9 cellular contexts compared by ENCODE assay signal in the genomic region with DNA sequence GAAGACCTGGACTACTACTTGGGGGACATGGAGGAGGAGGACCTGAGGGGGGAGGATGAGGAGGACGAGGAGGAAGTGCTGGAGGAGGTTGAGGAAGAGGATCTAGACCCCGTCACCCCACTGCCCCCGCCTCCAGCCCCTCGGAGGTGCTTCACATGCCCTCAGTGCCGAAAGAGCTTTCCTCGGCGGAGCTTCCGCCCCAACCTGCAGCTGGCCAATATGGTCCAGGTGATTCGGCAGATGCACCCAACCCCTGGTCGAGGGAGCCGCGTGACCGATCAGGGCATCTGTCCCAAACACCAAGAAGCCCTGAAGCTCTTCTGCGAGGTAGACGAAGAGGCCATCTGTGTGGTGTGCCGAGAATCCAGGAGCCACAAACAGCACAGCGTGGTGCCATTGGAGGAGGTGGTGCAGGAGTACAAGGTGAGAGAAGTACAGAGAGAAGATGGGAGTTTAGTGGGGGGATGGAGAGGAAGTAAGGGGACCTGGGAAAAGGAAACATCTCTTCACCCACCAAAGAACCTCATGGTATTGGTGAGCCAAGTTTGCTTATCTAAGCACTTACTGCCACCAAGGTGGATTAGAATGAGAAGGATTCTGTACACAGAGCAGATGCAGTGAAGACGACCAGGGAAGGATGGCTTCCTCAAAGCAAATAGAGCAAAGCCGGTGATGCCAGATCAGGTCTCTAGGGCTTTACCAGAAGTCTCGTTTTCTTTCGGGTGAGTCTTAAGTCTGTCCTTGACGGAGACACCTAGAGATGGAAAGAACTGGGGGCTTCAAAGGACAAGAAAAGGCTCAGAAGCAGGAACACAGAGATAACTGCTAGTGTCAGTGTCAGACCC. TPM values are rescaled to one million over a fixed set of nuclear protein-coding genes. Genes with fewer than 3 reads are reported as not detected.
A peak's percentile ranks its signal among the peaks of the same experiment; 100 is the strongest.
DNase-seq lines count a peak whose midpoint lies in the region; ATAC-seq and TF ChIP-seq lines count a peak whose summit lies in the region.
"Had no signal": no experiment of that assay in that cellular context is flagged by ENCODE, and none has a peak within 500 bp of the region (broad histone marks: within the 10 kb centered on the region; RNA-seq: fewer than 3 reads in every experiment).

No MANE protein-coding gene starts in this region.

- peak; percentile 61 for DNase-seq in activated CD4-positive, alpha-beta memory T cell treated with anti-CD3 and anti-CD28 coated beads for 36 hours
- DNase-seq in glutamatergic neuron (no peak), smooth muscle cell (lab: John Stamatoyannopoulos, UW; ENCODE audit: unreplicated experiment) (no peak), NCI-H82 treated with DMSO at 0.1 percent for 48 hours (lab: John Stamatoyannopoulos, UW; ENCODE audit: unreplicated experiment) (no peak), NCI-H146 (lab: John Stamatoyannopoulos, UW) (no peak)
- DNase-seq: hippocampal formation had no signal

- H3K9ac ChIP-seq in smooth muscle cell (ENCODE audit: low read depth) = peak overlapping the region; percentile 87

- H3K4me3 ChIP-seq in HEK293 (ENCODE audit: low read depth, low read length) = peak overlapping the region; percentile 92
- H3K4me3 ChIP-seq in smooth muscle cell = peak overlapping the region; percentile 71

- H3K9me3 ChIP-seq in HEK293 (ENCODE audit: control insufficient read depth, insufficient read depth, low read depth, low read length) = no peaks in the 10 kb centered on the region
- no peaks in the 10 kb centered on the region for H3K9me3 ChIP-seq in smooth muscle cell (replicated peaks; ENCODE audit: low read depth)

- H3K4me1 Mint-ChIP-seq in activated CD4-positive, alpha-beta memory T cell treated with anti-CD3 and anti-CD28 coated beads for 36 hours (ENCODE audit: low read depth) = peaks cover 48% of the 10 kb centered on the region
- H3K4me1 Mint-ChIP-seq in glutamatergic neuron (ENCODE audit: low read depth, unreplicated experiment) = peaks cover 5% of the 10 kb centered on the region

- no peak overlapping the region for H2AFZ ChIP-seq in smooth muscle cell (ENCODE audit: low read depth)

- TF ChIP-seq CTCF in HEK293 (tag by site-specific recombination; IDR thresholded peaks at IDR 0.05) = no peak
- no peak for TF ChIP-seq CTCF in glutamatergic neuron (IDR thresholded peaks at IDR 0.05; ENCODE audit: partially characterized antibody, unreplicated experiment)
- TF ChIP-seq CTCF in smooth muscle cell (IDR thresholded peaks at IDR 0.05; ENCODE audit: borderline replicate concordance, insufficient read depth, poor library complexity, severe bottlenecking) = no peak

- peaks cover 6% of the 10 kb centered on the region for H3K27me3 Mint-ChIP-seq in activated CD4-positive, alpha-beta memory T cell treated with anti-CD3 and anti-CD28 coated beads for 36 hours
- H3K27me3 Mint-ChIP-seq in glutamatergic neuron (ENCODE audit: unreplicated experiment) = peaks cover 35% of the 10 kb centered on the region

- H3K27ac Mint-ChIP-seq in activated CD4-positive, alpha-beta memory T cell treated with anti-CD3 and anti-CD28 coated beads for 36 hours = peak overlapping the region; percentile 98
- H3K27ac Mint-ChIP-seq in glutamatergic neuron (ENCODE audit: unreplicated experiment) = peak overlapping the region; percentile 99

- peaks cover 14% of the 10 kb centered on the region for H3K36me3 Mint-ChIP-seq in activated CD4-positive, alpha-beta memory T cell treated with anti-CD3 and anti-CD28 coated beads for 36 hours
- peaks cover 7% of the 10 kb centered on the region for H3K36me3 Mint-ChIP-seq in glutamatergic neuron (ENCODE audit: unreplicated experiment)

- H3K4me1 ChIP-seq in HEK293 (ENCODE audit: control insufficient read depth, insufficient read depth, low read length) = no peaks in the 10 kb centered on the region
- H3K4me1 ChIP-seq in smooth muscle cell (ENCODE audit: low read depth) = no peaks in the 10 kb centered on the region

- peak overlapping the region; percentile 85 for H3K4me2 ChIP-seq in smooth muscle cell

- WGBS in smooth muscle cell (ENCODE audit: low lambda C conversion rate) = 92% methylated on average over 20 of the region's 22 CpGs

- no peaks in the 10 kb centered on the region for H3K27me3 ChIP-seq in smooth muscle cell (ENCODE audit: low read depth)

- H3K27ac ChIP-seq in HEK293 (ENCODE audit: extremely low read depth, low read depth, low read length) (no peak overlapping the region), smooth muscle cell (ENCODE audit: low read depth) (no peak overlapping the region)

- ATAC-seq in HG03460 (IDR thresholded peaks at IDR 0.05; ENCODE audit: unreplicated experiment) = no peak
- ATAC-seq in GM19455 (IDR thresholded peaks at IDR 0.05; ENCODE audit: unreplicated experiment) = no peak

- H3K79me2 ChIP-seq in smooth muscle cell (ENCODE audit: low read depth) = peaks cover 38% of the 10 kb centered on the region

- H3K4me3 Mint-ChIP-seq in activated CD4-positive, alpha-beta memory T cell treated with anti-CD3 and anti-CD28 coated beads for 36 hours = peak overlapping the region; percentile 98
- H3K4me3 Mint-ChIP-seq in glutamatergic neuron (ENCODE audit: unreplicated experiment) = peak overlapping the region; percentile 99

- peaks cover 9 to 36% of the 10 kb centered on the region in 2 experiments; a peak in 2 of 3 replicates for H3K36me3 ChIP-seq in HEK293 (ENCODE audit: control insufficient read depth in 2 of 2, insufficient read depth in 1 of 2, low read length in 2 of 2)
- no peaks in the 10 kb centered on the region for H3K36me3 ChIP-seq in smooth muscle cell (ENCODE audit: low read depth)

- no peaks in the 10 kb centered on the region for H4K20me1 ChIP-seq in smooth muscle cell (ENCODE audit: low read depth)

- H3F3A ChIP-seq in smooth muscle cell (ENCODE audit: low read depth) = peaks cover 22% of the 10 kb centered on the region

- H3K9me3 Mint-ChIP-seq in activated CD4-positive, alpha-beta memory T cell treated with anti-CD3 and anti-CD28 coated beads for 36 hours = no peaks in the 10 kb centered on the region
- peaks cover 21% of the 10 kb centered on the region for H3K9me3 Mint-ChIP-seq in glutamatergic neuron (ENCODE audit: unreplicated experiment)

- CTCF ChIA-PET in HEK293 (lab: Yijun Ruan, JAX) = no interaction called here
- CTCF ChIA-PET in activated CD4-positive, alpha-beta memory T cell treated with anti-CD3 and anti-CD28 coated beads for 36 hours (lab: Charles Lee) = interaction anchor here (2.8 kb wide), 1 partner anchor 40 kb away, joined by 10 read pairs; no protein-coding TSS in a partner anchor

- intact Hi-C loops in activated CD4-positive, alpha-beta memory T cell treated with anti-CD3 and anti-CD28 coated beads for 36 hours (cut with micrococcal nuclease) = loop anchor here (1.0 to 5.0 kb wide), 2 partner anchors 8 to 1527 kb away; a partner anchor contains a TSS

- POLR2A ChIA-PET in HEK293 (lab: Yijun Ruan, JAX) = interaction anchor here (1.3 to 4.4 kb wide), 4 partner anchors 12 to 52 kb away, joined by 3 to 49 read pairs (median 6); a partner anchor contains a TSS
- POLR2A ChIA-PET in activated CD4-positive, alpha-beta memory T cell treated with anti-CD3 and anti-CD28 coated beads for 36 hours (lab: Charles Lee) = interaction anchor here (0.7 to 7.1 kb wide), 6 partner anchors 10 to 36 kb away, joined by 3 to 100 read pairs (median 21); a partner anchor contains a TSS

TF ChIP-seq in HEK293, 187 proteins besides CTCF, POLR2A, EP300 and RAD21:
- TF ChIP-seq EGR2 (tag by site-specific recombination; IDR thresholded peaks at IDR 0.05; ENCODE audit: low read depth) (0 out of 2 replicates have a peak, but pooled peaks have one; percentile 3), ZFHX2 (tag by site-specific recombination; conservative IDR thresholded peaks at IDR 0.05) (peak; percentile 63), HOXA7 (CRISPR knock-in tag; IDR thresholded peaks at IDR 0.05; ENCODE audit: borderline replicate concordance) (no peak)
- TF ChIP-seq, protein P1, sequence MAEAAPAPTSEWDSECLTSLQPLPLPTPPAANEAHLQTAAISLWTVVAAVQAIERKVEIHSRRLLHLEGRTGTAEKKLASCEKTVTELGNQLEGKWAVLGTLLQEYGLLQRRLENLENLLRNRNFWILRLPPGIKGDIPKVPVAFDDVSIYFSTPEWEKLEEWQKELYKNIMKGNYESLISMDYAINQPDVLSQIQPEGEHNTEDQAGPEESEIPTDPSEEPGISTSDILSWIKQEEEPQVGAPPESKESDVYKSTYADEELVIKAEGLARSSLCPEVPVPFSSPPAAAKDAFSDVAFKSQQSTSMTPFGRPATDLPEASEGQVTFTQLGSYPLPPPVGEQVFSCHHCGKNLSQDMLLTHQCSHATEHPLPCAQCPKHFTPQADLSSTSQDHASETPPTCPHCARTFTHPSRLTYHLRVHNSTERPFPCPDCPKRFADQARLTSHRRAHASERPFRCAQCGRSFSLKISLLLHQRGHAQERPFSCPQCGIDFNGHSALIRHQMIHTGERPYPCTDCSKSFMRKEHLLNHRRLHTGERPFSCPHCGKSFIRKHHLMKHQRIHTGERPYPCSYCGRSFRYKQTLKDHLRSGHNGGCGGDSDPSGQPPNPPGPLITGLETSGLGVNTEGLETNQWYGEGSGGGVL (tag by site-specific recombination; IDR thresholded peaks at IDR 0.05) = 0 out of 2 replicates have a peak, but pooled peaks have one; percentile 2
TF ChIP-seq in HEK293: peak in this region for 3.

RNA-seq across cellular contexts. Expression of a gene that starts 1.5 kb away (rescaled TPM):
- total RNA-seq in activated CD4-positive, alpha-beta memory T cell treated with anti-CD3 and anti-CD28 coated beads for 36 hours = 10 to 100 TPM; 35.3 to 36.4 TPM
- total RNA-seq in glutamatergic neuron (ENCODE audit: unreplicated experiment) = 28.8 TPM
- total RNA-seq in smooth muscle cell = 6.3 and 7.5 TPM in 2 replicates
- 2.4 and 2.6 TPM in 2 replicates for polyA plus RNA-seq in smooth muscle cell

RNA-seq across cellular contexts. Expression of a gene that starts 19.1 kb away (rescaled TPM):
- total RNA-seq in activated CD4-positive, alpha-beta memory T cell treated with anti-CD3 and anti-CD28 coated beads for 36 hours = 1,000 to 10,000 TPM; 2,635 to 2,697 TPM
- 1,397 TPM for total RNA-seq in glutamatergic neuron (ENCODE audit: unreplicated experiment)
- 2,098 and 2,144 TPM in 2 replicates for total RNA-seq in smooth muscle cell
- polyA plus RNA-seq in smooth muscle cell = 617 and 686 TPM in 2 replicates

RNA-seq across cellular contexts. Expression of a gene that starts 19.6 kb away (rescaled TPM):
- total RNA-seq in activated CD4-positive, alpha-beta memory T cell treated with anti-CD3 and anti-CD28 coated beads for 36 hours = 1 to 10 TPM; 2.9 to 3.5 TPM
- total RNA-seq in glutamatergic neuron (ENCODE audit: unreplicated experiment) = 0.93 TPM
- total RNA-seq in smooth muscle cell = 3.4 TPM in 1 of 2 replicates, not detected in the other
- polyA plus RNA-seq in smooth muscle cell = 0.45 TPM in 1 of 2 replicates, not detected in the other

RNA-seq across cellular contexts. Expression of a gene that starts 36.3 kb away (rescaled TPM):
- total RNA-seq in activated CD4-positive, alpha-beta memory T cell treated with anti-CD3 and anti-CD28 coated beads for 36 hours = 10 to 100 TPM; 10.9 to 11.7 TPM
- 15.7 TPM for total RNA-seq in glutamatergic neuron (ENCODE audit: unreplicated experiment)
- total RNA-seq in smooth muscle cell = 5.0 and 6.9 TPM in 2 replicates
- polyA plus RNA-seq in smooth muscle cell = 3.2 and 4.8 TPM in 2 replicates
